1 cellular context compared by ENCODE assay signal in the genomic region with DNA sequence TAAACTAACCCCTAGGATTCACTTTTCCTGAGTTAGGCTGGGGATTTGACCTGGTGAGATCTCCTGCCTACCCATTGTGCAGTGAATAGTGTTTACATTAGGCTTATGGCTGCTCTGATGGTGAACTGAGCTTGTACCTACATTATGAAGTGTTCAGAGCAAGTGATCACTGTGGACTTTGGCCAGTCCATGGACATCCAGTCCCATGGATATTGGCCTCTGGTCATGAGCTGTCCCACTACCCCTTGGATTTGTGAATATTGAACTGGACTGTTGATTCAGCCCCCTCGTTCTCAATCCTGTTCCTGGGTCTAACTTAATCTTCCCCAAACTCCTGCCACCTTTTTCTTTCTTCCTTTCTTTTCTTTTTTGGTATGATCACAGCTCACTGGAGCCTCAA.
A peak's percentile ranks its signal among the peaks of the same experiment; 100 is the strongest.
TF ChIP-seq lines count a peak whose summit lies in the region.

No MANE protein-coding gene starts in this region.

TF ChIP-seq in HepG2, 621 proteins besides CTCF, POLR2A, EP300 and RAD21 (continued from another document and continues in another):
- TF ChIP-seq, protein P1, sequence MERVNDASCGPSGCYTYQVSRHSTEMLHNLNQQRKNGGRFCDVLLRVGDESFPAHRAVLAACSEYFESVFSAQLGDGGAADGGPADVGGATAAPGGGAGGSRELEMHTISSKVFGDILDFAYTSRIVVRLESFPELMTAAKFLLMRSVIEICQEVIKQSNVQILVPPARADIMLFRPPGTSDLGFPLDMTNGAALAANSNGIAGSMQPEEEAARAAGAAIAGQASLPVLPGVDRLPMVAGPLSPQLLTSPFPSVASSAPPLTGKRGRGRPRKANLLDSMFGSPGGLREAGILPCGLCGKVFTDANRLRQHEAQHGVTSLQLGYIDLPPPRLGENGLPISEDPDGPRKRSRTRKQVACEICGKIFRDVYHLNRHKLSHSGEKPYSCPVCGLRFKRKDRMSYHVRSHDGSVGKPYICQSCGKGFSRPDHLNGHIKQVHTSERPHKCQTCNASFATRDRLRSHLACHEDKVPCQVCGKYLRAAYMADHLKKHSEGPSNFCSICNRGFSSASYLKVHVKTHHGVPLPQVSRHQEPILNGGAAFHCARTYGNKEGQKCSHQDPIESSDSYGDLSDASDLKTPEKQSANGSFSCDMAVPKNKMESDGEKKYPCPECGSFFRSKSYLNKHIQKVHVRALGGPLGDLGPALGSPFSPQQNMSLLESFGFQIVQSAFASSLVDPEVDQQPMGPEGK (CRISPR knock-in tag; IDR thresholded peaks at IDR 0.05) = peak; percentile 38; the same call in 1 of the 2 replicates
- TF ChIP-seq SKI (IDR thresholded peaks at IDR 0.05; ENCODE audit: partially characterized antibody) (no peak), SP5 (CRISPR knock-in tag; IDR thresholded peaks at IDR 0.05; ENCODE audit: borderline replicate concordance, low read depth) (0 out of 2 replicates have a peak, but pooled peaks have one; percentile 13), CHD4 (IDR thresholded peaks at IDR 0.05; ENCODE audit: borderline replicate concordance, low read length) (no peak), AKAP8 (CRISPR knock-in tag; IDR thresholded peaks at IDR 0.05) (no peak), ZNF547 (CRISPR knock-in tag; IDR thresholded peaks at IDR 0.05) (no peak), KDM3A (CRISPR knock-in tag; IDR thresholded peaks at IDR 0.05; ENCODE audit: low read depth) (0 out of 2 replicates have a peak, but pooled peaks have one; percentile 23), GFI1 (CRISPR knock-in tag; IDR thresholded peaks at IDR 0.05; ENCODE audit: borderline replicate concordance) (no peak), GATAD2A (CRISPR knock-in tag; IDR thresholded peaks at IDR 0.05) (peak; percentile 66), HMG20B (CRISPR knock-in tag; conservative IDR thresholded peaks at IDR 0.05) (0 out of 2 replicates have a peak, but pooled peaks have one; percentile 38), MEIS2 (CRISPR knock-in tag; IDR thresholded peaks at IDR 0.05) (no peak), ZNF234 (CRISPR knock-in tag; conservative IDR thresholded peaks at IDR 0.05) (no peak), ZNF563 (CRISPR knock-in tag; IDR thresholded peaks at IDR 0.05) (no peak), NR2C2 (CRISPR knock-in tag; IDR thresholded peaks at IDR 0.05; ENCODE audit: borderline replicate concordance) (peak; percentile 30; the same call in 1 of the 2 replicates), ZNF383 (CRISPR knock-in tag; IDR thresholded peaks at IDR 0.05; ENCODE audit: borderline replicate concordance) (no peak), HDAC2 (CRISPR knock-in tag; IDR thresholded peaks at IDR 0.05) (0 out of 2 replicates have a peak, but pooled peaks have one; percentile 35), ARHGAP35 (CRISPR knock-in tag; IDR thresholded peaks at IDR 0.05; ENCODE audit: borderline replicate concordance) (no peak), ZNF274 (CRISPR knock-in tag; IDR thresholded peaks at IDR 0.05) (no peak), SOX13 (IDR thresholded peaks at IDR 0.05) (0 out of 2 replicates have a peak, but pooled peaks have one; percentile 19), SOX13 (CRISPR knock-in tag; conservative IDR thresholded peaks at IDR 0.05 in 1 of 2, IDR thresholded peaks at IDR 0.05 in 1 of 2) (peak in 1 of 2 experiments; percentile 76; a peak in 2 of 4 replicates), ATAD3A (CRISPR knock-in tag; IDR thresholded peaks at IDR 0.05) (no peak), ZMYM2 (CRISPR knock-in tag; IDR thresholded peaks at IDR 0.05) (peak; percentile 56; the same call in 1 of the 2 replicates), ZNF780A (CRISPR knock-in tag; IDR thresholded peaks at IDR 0.05) (no peak), NRL (CRISPR knock-in tag; IDR thresholded peaks at IDR 0.05; ENCODE audit: borderline replicate concordance) (no peak), ERF (CRISPR knock-in tag; IDR thresholded peaks at IDR 0.05) (no peak), CCDC6 (CRISPR knock-in tag; IDR thresholded peaks at IDR 0.05) (no peak)
- TF ChIP-seq, protein P2, sequence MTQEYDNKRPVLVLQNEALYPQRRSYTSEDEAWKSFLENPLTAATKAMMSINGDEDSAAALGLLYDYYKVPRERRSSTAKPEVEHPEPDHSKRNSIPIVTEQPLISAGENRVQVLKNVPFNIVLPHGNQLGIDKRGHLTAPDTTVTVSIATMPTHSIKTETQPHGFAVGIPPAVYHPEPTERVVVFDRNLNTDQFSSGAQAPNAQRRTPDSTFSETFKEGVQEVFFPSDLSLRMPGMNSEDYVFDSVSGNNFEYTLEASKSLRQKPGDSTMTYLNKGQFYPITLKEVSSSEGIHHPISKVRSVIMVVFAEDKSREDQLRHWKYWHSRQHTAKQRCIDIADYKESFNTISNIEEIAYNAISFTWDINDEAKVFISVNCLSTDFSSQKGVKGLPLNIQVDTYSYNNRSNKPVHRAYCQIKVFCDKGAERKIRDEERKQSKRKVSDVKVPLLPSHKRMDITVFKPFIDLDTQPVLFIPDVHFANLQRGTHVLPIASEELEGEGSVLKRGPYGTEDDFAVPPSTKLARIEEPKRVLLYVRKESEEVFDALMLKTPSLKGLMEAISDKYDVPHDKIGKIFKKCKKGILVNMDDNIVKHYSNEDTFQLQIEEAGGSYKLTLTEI (CRISPR knock-in tag; conservative IDR thresholded peaks at IDR 0.05) = no peak
- TF ChIP-seq, protein P3, sequence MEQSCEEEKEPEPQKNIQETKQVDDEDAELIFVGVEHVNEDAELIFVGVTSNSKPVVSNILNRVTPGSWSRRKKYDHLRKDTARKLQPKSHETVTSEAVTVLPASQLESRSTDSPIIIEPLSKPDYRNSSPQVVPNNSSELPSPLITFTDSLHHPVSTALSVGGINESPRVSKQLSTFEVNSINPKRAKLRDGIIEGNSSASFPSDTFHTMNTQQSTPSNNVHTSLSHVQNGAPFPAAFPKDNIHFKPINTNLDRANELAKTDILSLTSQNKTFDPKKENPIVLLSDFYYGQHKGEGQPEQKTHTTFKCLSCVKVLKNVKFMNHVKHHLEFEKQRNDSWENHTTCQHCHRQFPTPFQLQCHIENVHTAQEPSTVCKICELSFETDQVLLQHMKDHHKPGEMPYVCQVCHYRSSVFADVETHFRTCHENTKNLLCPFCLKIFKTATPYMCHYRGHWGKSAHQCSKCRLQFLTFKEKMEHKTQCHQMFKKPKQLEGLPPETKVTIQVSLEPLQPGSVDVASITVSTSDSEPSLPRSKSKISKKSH (CRISPR knock-in tag; IDR thresholded peaks at IDR 0.05; ENCODE audit: borderline replicate concordance) = no peak
- TF ChIP-seq, protein P4, sequence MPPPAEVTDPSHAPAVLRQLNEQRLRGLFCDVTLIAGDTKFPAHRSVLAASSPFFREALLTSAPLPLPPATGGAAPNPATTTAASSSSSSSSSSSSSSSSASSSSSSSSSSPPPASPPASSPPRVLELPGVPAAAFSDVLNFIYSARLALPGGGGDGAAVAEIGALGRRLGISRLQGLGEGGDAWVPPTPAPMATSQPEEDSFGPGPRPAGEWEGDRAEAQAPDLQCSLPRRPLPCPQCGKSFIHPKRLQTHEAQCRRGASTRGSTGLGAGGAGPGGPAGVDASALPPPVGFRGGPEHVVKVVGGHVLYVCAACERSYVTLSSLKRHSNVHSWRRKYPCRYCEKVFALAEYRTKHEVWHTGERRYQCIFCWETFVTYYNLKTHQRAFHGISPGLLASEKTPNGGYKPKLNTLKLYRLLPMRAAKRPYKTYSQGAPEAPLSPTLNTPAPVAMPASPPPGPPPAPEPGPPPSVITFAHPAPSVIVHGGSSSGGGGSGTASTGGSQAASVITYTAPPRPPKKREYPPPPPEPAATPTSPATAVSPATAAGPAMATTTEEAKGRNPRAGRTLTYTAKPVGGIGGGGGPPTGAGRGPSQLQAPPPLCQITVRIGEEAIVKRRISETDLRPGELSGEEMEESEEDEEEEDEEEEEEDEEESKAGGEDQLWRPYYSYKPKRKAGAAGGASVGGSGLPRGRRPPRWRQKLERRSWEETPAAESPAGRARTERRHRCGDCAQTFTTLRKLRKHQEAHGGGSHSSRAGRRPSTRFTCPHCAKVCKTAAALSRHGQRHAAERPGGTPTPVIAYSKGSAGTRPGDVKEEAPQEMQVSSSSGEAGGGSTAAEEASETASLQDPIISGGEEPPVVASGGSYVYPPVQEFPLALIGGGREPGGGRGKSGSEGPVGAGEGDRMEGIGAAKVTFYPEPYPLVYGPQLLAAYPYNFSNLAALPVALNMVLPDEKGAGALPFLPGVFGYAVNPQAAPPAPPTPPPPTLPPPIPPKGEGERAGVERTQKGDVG (CRISPR knock-in tag; IDR thresholded peaks at IDR 0.05; ENCODE audit: borderline replicate concordance) = no peak
- TF ChIP-seq, protein P5, sequence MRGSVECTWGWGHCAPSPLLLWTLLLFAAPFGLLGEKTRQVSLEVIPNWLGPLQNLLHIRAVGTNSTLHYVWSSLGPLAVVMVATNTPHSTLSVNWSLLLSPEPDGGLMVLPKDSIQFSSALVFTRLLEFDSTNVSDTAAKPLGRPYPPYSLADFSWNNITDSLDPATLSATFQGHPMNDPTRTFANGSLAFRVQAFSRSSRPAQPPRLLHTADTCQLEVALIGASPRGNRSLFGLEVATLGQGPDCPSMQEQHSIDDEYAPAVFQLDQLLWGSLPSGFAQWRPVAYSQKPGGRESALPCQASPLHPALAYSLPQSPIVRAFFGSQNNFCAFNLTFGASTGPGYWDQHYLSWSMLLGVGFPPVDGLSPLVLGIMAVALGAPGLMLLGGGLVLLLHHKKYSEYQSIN (CRISPR knock-in tag; IDR thresholded peaks at IDR 0.05; ENCODE audit: borderline replicate concordance) = no peak
- TF ChIP-seq, protein P6, sequence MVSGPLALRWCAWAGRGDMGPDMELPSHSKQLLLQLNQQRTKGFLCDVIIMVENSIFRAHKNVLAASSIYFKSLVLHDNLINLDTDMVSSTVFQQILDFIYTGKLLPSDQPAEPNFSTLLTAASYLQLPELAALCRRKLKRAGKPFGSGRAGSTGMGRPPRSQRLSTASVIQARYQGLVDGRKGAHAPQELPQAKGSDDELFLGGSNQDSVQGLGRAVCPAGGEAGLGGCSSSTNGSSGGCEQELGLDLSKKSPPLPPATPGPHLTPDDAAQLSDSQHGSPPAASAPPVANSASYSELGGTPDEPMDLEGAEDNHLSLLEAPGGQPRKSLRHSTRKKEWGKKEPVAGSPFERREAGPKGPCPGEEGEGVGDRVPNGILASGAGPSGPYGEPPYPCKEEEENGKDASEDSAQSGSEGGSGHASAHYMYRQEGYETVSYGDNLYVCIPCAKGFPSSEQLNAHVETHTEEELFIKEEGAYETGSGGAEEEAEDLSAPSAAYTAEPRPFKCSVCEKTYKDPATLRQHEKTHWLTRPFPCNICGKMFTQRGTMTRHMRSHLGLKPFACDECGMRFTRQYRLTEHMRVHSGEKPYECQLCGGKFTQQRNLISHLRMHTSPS (CRISPR knock-in tag; IDR thresholded peaks at IDR 0.05; ENCODE audit: low read depth) = 0 out of 2 replicates have a peak, but pooled peaks have one; percentile 12
- TF ChIP-seq, protein P7, sequence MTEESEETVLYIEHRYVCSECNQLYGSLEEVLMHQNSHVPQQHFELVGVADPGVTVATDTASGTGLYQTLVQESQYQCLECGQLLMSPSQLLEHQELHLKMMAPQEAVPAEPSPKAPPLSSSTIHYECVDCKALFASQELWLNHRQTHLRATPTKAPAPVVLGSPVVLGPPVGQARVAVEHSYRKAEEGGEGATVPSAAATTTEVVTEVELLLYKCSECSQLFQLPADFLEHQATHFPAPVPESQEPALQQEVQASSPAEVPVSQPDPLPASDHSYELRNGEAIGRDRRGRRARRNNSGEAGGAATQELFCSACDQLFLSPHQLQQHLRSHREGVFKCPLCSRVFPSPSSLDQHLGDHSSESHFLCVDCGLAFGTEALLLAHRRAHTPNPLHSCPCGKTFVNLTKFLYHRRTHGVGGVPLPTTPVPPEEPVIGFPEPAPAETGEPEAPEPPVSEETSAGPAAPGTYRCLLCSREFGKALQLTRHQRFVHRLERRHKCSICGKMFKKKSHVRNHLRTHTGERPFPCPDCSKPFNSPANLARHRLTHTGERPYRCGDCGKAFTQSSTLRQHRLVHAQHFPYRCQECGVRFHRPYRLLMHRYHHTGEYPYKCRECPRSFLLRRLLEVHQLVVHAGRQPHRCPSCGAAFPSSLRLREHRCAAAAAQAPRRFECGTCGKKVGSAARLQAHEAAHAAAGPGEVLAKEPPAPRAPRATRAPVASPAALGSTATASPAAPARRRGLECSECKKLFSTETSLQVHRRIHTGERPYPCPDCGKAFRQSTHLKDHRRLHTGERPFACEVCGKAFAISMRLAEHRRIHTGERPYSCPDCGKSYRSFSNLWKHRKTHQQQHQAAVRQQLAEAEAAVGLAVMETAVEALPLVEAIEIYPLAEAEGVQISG (CRISPR knock-in tag; IDR thresholded peaks at IDR 0.05) = no peak
- TF ChIP-seq, protein P8, sequence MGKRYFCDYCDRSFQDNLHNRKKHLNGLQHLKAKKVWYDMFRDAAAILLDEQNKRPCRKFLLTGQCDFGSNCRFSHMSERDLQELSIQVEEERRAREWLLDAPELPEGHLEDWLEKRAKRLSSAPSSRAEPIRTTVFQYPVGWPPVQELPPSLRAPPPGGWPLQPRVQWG (CRISPR knock-in tag; IDR thresholded peaks at IDR 0.05; ENCODE audit: borderline replicate concordance, low read depth) = no peak
- TF ChIP-seq, protein P9, sequence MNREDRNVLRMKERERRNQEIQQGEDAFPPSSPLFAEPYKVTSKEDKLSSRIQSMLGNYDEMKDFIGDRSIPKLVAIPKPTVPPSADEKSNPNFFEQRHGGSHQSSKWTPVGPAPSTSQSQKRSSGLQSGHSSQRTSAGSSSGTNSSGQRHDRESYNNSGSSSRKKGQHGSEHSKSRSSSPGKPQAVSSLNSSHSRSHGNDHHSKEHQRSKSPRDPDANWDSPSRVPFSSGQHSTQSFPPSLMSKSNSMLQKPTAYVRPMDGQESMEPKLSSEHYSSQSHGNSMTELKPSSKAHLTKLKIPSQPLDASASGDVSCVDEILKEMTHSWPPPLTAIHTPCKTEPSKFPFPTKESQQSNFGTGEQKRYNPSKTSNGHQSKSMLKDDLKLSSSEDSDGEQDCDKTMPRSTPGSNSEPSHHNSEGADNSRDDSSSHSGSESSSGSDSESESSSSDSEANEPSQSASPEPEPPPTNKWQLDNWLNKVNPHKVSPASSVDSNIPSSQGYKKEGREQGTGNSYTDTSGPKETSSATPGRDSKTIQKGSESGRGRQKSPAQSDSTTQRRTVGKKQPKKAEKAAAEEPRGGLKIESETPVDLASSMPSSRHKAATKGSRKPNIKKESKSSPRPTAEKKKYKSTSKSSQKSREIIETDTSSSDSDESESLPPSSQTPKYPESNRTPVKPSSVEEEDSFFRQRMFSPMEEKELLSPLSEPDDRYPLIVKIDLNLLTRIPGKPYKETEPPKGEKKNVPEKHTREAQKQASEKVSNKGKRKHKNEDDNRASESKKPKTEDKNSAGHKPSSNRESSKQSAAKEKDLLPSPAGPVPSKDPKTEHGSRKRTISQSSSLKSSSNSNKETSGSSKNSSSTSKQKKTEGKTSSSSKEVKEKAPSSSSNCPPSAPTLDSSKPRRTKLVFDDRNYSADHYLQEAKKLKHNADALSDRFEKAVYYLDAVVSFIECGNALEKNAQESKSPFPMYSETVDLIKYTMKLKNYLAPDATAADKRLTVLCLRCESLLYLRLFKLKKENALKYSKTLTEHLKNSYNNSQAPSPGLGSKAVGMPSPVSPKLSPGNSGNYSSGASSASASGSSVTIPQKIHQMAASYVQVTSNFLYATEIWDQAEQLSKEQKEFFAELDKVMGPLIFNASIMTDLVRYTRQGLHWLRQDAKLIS (CRISPR knock-in tag; IDR thresholded peaks at IDR 0.05) = no peak
